ENCODE assay signal across 32 cellular contexts in genomic region chr10:34985146-34985545, GRCh38.
"Had no signal": no experiment of that assay in that cellular context is flagged by ENCODE, and none has a peak within 500 bp of the region (broad histone marks: within the 10 kb centered on the region; RNA-seq: fewer than 3 reads in every experiment).

No MANE protein-coding gene starts in this region.

- H3K9me3 ChIP-seq: body of pancreas had no signal

- H3K27me3 ChIP-seq: adrenal gland, ascending aorta, body of pancreas, brain microvascular endothelial cell, breast epithelium, cardiac muscle cell had no signal

- H3K36me3 ChIP-seq: adrenal gland, ascending aorta, brain microvascular endothelial cell, breast epithelium, cardiac muscle cell had no signal

- H3K27ac ChIP-seq: adrenal gland, ascending aorta, body of pancreas, brain microvascular endothelial cell, breast epithelium, cardiac muscle cell had no signal

- H3K4me1 ChIP-seq: adrenal gland, ascending aorta, body of pancreas, breast epithelium had no signal

- H3K4me3 ChIP-seq: adrenal gland, ascending aorta, body of pancreas, breast epithelium, cardiac muscle cell had no signal

- DNase-seq: activated effector memory CD4-positive, alpha-beta T cell treated with anti-CD3 and anti-CD28 coated beads, Interleukin-2, amount 50 U/mL, for 16 hours; activated effector memory CD4-positive, alpha-beta T cell treated with Interleukin-2 at 50 U/mL for 16 hours; activated gamma-delta T cell; activated gamma-delta T cell treated with Interleukin-2 at 50 U/mL for 16 hours; activated naive CD4-positive, alpha-beta T cell; activated naive CD4-positive, alpha-beta T cell treated with anti-CD3 and anti-CD28 coated beads for 36 hours; activated naive CD4-positive, alpha-beta T cell treated with anti-CD3 and anti-CD28 coated beads, Interleukin-2, amount 10 ng/mL, durations not matched to agents 7 days and 5 days; activated naive CD4-positive, alpha-beta T cell treated with anti-CD3 and anti-CD28 coated beads, Interleukin-2, amount 50 U/mL, for 16 hours; activated naive CD4-positive, alpha-beta T cell treated with Interleukin-2 at 50 U/mL for 16 hours; activated naive CD8-positive, alpha-beta T cell treated with anti-CD3 and anti-CD28 coated beads for 36 hours; activated naive CD8-positive, alpha-beta T cell treated with anti-CD3 and anti-CD28 coated beads, Interleukin-2, amount 10 ng/mL, durations not matched to agents 7 days and 5 days; activated naive CD8-positive, alpha-beta T cell treated with anti-CD3 and anti-CD28 coated beads, Interleukin-2, amount 50 U/mL, for 24 hours; activated T-cell treated with anti-CD3 and anti-CD28 coated beads, Interleukin-2, amount 50 U/mL, for 4 hours; activated T-cell treated with anti-CD3 and anti-CD28 coated beads, Interleukin-2, amount 50 U/mL, for 48 hours; activated T-cell treated with anti-CD3 and anti-CD28 coated beads, Interleukin-2, amount 50 U/mL, for 72 hours; adrenal gland; amniotic stem cell; amygdala; anterior cingulate cortex; aorta; body of pancreas; brain microvascular endothelial cell; caudate nucleus; central memory CD4-positive, alpha-beta T cell; cerebellar nuclear complex had no signal

- ATAC-seq: activated naive CD8-positive, alpha-beta T cell treated with anti-CD3 and anti-CD28 coated beads, Interleukin-2, amount 50 U/mL, for 24 hours; activated T-cell treated with anti-CD3 and anti-CD28 coated beads, Interleukin-2, amount 50 U/mL, for 4 hours; activated T-cell treated with anti-CD3 and anti-CD28 coated beads, Interleukin-2, amount 50 U/mL, for 72 hours; activated T-helper 17 cell treated with anti-CD3 and anti-CD28 coated beads, Interleukin-2, amount 50 U/mL, for 72 hours; body of pancreas had no signal

- FAIRE-seq: astrocyte, bronchial epithelial cell, colon had no signal
